In the genomic region with DNA sequence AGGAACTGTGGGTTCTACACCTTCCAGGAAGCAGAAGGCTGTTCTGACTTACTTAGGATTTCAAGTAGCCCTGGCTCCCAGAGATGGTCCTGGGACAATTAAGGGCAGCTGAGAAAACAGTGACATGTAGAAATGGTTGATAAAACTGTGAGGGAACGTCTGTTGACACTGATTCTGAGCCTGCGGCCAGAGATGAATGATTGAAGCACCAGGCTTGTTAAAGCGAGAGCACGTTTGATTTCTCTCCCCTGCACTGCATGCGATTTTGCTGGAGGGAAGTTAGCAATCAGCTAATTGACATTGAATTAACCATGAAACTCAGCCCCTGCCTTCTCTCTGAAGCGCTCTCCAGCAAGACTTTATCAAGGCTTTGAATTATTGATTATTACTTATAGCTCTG, we compare ENCODE assay signal across 2 cellular contexts.
TF ChIP-seq lines count a peak whose summit lies in the region.

No MANE protein-coding gene starts in this region.

TF ChIP-seq in HEK293, 187 proteins besides CTCF, POLR2A, EP300 and RAD21:
- TF ChIP-seq ZNF776 (tag by site-specific recombination; IDR thresholded peaks at IDR 0.05; ENCODE audit: borderline replicate concordance) = no peak
- TF ChIP-seq GLIS1 (tag by site-specific recombination; IDR thresholded peaks at IDR 0.05) = 0 out of 2 replicates have a peak, but pooled peaks have one; percentile 22

TF ChIP-seq in H1, 55 proteins besides CTCF, POLR2A, EP300 and RAD21:
- TF ChIP-seq RXRA (IDR thresholded peaks at IDR 0.05; ENCODE audit: insufficient read depth, low read depth, low read length) (no peak), NRF1 (IDR thresholded peaks at IDR 0.05; ENCODE audit: low read depth, low read length) (no peak), CTBP2 (IDR thresholded peaks at IDR 0.05; ENCODE audit: borderline replicate concordance, insufficient read depth, insufficient read length, low read length) (no peak), GTF2F1 (IDR thresholded peaks at IDR 0.05; ENCODE audit: borderline replicate concordance, low read depth, low read length) (no peak), USF2 (IDR thresholded peaks at IDR 0.05; ENCODE audit: low read length) (no peak), BCL11A (IDR thresholded peaks at IDR 0.05; ENCODE audit: low read depth in 2 of 2, low read length in 2 of 2) (no peak), TCF12 (IDR thresholded peaks at IDR 0.05; ENCODE audit: low read depth, low read length) (no peak), CHD2 (IDR thresholded peaks at IDR 0.05; ENCODE audit: low read length) (no peak)
